Comparison of ENCODE assay signal across 8 cellular contexts in genomic region chr2:74119912-74120825, GRCh38. TPM values are rescaled to one million over a fixed set of nuclear protein-coding genes. Genes with fewer than 3 reads are reported as not detected.
DNase-seq lines count a peak whose midpoint lies in the region; ATAC-seq, FAIRE-seq and TF ChIP-seq lines count a peak whose summit lies in the region.

No MANE protein-coding gene starts in this region.

- peak overlapping the region; percentile 68 for H3K27ac Mint-ChIP-seq in activated naive CD4-positive, alpha-beta T cell treated with anti-CD3 and anti-CD28 coated beads, Interleukin-2, amount 50 U/mL, for 24 hours

- FAIRE-seq in pancreas (lab: Jason Lieb, UNC), result no peak

- H3K27me3 Mint-ChIP-seq in activated naive CD4-positive, alpha-beta T cell treated with anti-CD3 and anti-CD28 coated beads, Interleukin-2, amount 50 U/mL, for 24 hours, result peaks cover under 1% of the 10 kb centered on the region

- H3K27ac ChIP-seq in KOPT-K1 (ENCODE audit: low read depth, low read length, poor library complexity, severe bottlenecking) (peak overlapping the region; percentile 94), SJSA1 (peak overlapping the region; percentile 99), pancreas (peak overlapping the region; percentile 72 to 87 (median 78)), thyroid gland (peak overlapping the region; percentile 90 to 98 (median 96))

- H3K4me3 Mint-ChIP-seq in activated naive CD4-positive, alpha-beta T cell treated with anti-CD3 and anti-CD28 coated beads, Interleukin-2, amount 50 U/mL, for 24 hours, result peak overlapping the region; percentile 89

- peak in 1 of 2 donors; percentile 37 for TF ChIP-seq POLR2A in thyroid gland (IDR thresholded peaks at IDR 0.05)

- H3K4me1 Mint-ChIP-seq in activated naive CD4-positive, alpha-beta T cell treated with anti-CD3 and anti-CD28 coated beads, Interleukin-2, amount 50 U/mL, for 24 hours, result peaks cover 11% of the 10 kb centered on the region

- 0 out of 2 replicates have a peak, but pooled peaks cover 5% of the 10 kb centered on the region for H3K27me3 ChIP-seq in SJSA1 (replicated peaks)
- no peaks in the 10 kb centered on the region for H3K27me3 ChIP-seq in pancreas
- no peaks in the 10 kb centered on the region for H3K27me3 ChIP-seq in thyroid gland

- H3K36me3 ChIP-seq in KOPT-K1 (ENCODE audit: insufficient read depth, low read length), result no peaks in the 10 kb centered on the region
- H3K36me3 ChIP-seq in SJSA1, result peaks cover 3% of the 10 kb centered on the region
- no peaks in the 10 kb centered on the region for H3K36me3 ChIP-seq in pancreas
- H3K36me3 ChIP-seq in thyroid gland, result no peaks in the 10 kb centered on the region

- H3K4me3 ChIP-seq in SJSA1, result peak overlapping the region; percentile 94
- peak overlapping the region; percentile 51 to 93 (median 71) for H3K4me3 ChIP-seq in pancreas
- H3K4me3 ChIP-seq in thyroid gland (replicated peaks in 1 of 3), result peak overlapping the region; percentile 63 to 98 (median 67)

- ATAC-seq in GM21786 (IDR thresholded peaks at IDR 0.05; ENCODE audit: unreplicated experiment), result peak; percentile 92
- ATAC-seq in pancreas, result peak; percentile 99 to 100 (median 100)

- H3K9me3 Mint-ChIP-seq in activated naive CD4-positive, alpha-beta T cell treated with anti-CD3 and anti-CD28 coated beads, Interleukin-2, amount 50 U/mL, for 24 hours, result peaks cover 10% of the 10 kb centered on the region

- peaks cover 12% of the 10 kb centered on the region for H3K4me1 ChIP-seq in SJSA1 (replicated peaks)
- H3K4me1 ChIP-seq in pancreas, result no peaks in the 10 kb centered on the region
- H3K4me1 ChIP-seq in thyroid gland, result peaks cover 0 to 6% of the 10 kb centered on the region in 2 donors

- H3K36me3 Mint-ChIP-seq in activated naive CD4-positive, alpha-beta T cell treated with anti-CD3 and anti-CD28 coated beads, Interleukin-2, amount 50 U/mL, for 24 hours, result peaks cover 7% of the 10 kb centered on the region

- H3K9me3 ChIP-seq in KOPT-K1 (ENCODE audit: insufficient read depth, low read length, poor library complexity, severe bottlenecking) (peaks cover 28% of the 10 kb centered on the region), SJSA1 (replicated peaks) (no peaks in the 10 kb centered on the region; the same call in 1 of the 2 replicates), pancreas (no peaks in the 10 kb centered on the region), thyroid gland (no peaks in the 10 kb centered on the region)

- DNase-seq in ELR (ENCODE audit: low read depth), result peak; percentile 76
- peak; percentile 90 to 97 for DNase-seq in SJSA1 (ENCODE audit: low read depth in 1 of 2, low spot score in 2 of 2)
- peak; percentile 50 to 95 (median 89) for DNase-seq in head of caudate nucleus
- peak; percentile 78 to 92 (median 86) for DNase-seq in pancreas
- peak; percentile 83 to 86 for DNase-seq in thyroid gland

- WGBS in pancreas, 2 donors, result 4 to 7% methylated on average over 56 to 59 of the region's 59 CpGs
- WGBS in thyroid gland, 2 donors, result 5 to 6% methylated on average over 24 to 31 of the region's 59 CpGs

- TF ChIP-seq CTCF in pancreas (IDR thresholded peaks at IDR 0.05) (peak; percentile 38 to 67 (median 52)), thyroid gland (IDR thresholded peaks at IDR 0.05) (peak in 5 of 6 experiments; percentile 29 to 76 (median 54))

- intact Hi-C loops in head of caudate nucleus (cut with DNase I) (no loop called here), pancreas (cut with DNase I) (no loop called here), thyroid gland (cut with DNase I) (no loop called here)

RNA-seq across cellular contexts. Expression of gene BOLA3, which starts 27.5 kb away (rescaled TPM):
- total RNA-seq in SJSA1 (2014; rRNA removed; shearing (Covaris generic)), result 130 and 179 TPM in 2 replicates
- total RNA-seq in pancreas (10 to 100 TPM in 5 of 6 donors, 1 to 10 TPM in 1; 7.2 to 17.5 (median 14.8) TPM), thyroid gland (10 to 100 TPM; 16.4 to 94.2 (median 78.6) TPM)
- polyA plus RNA-seq in pancreas, result 10 to 100 TPM; 29.7 to 32.5 TPM

RNA-seq across cellular contexts. Expression of gene MOB1A, which starts 58.5 kb away (rescaled TPM):
- 192 and 219 TPM in 2 replicates for total RNA-seq in SJSA1 (2014; rRNA removed; shearing (Covaris generic))
- 10 to 100 TPM; 16.1 to 53.3 (median 25.8) TPM for total RNA-seq in pancreas
- polyA plus RNA-seq in pancreas, result 10 to 100 TPM in 1 of 2 donors, 1 to 10 TPM in 1; 7.8 to 12.2 TPM
- 100 to 1,000 TPM in 3 of 4 donors, 10 to 100 TPM in 1; 92.4 to 117 (median 106) TPM for total RNA-seq in thyroid gland

Comparison
In these comparisons a context has a peak if more than half of its experiments do, and no peak if none do; other contexts are left out.
1. Peak in every context shown above with its lines: DNase-seq, ATAC-seq, H3K4me3 ChIP-seq and H3K27ac ChIP-seq.